ENCODE assay signal across 21 cellular contexts in the genomic region with DNA sequence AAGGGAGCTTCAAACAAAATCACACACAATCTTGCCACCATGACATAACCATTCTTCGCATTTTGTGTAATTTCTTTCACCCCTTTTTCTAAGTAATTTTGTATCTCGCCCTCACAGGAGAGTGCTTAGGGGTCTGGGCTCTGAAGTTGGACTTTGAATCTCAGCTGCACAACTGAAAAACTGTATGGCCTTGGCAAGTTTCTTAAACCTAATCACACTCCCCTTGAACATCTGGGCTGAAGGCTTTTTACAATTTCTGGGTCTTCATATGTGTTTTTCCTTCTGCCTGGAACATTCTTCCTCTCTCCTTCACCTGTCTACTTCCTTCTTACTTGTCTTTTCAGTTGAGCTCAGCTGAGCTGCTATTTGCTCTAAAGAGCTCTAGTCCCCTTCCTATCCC. TPM values are rescaled to one million over a fixed set of nuclear protein-coding genes. Genes with fewer than 3 reads are reported as not detected.
DNase-seq lines count a peak whose midpoint lies in the region; ATAC-seq lines count a peak whose summit lies in the region.
"Had no signal": no experiment of that assay in that cellular context is flagged by ENCODE, and none has a peak within 500 bp of the region (broad histone marks: within the 10 kb centered on the region; RNA-seq: fewer than 3 reads in every experiment).

No MANE protein-coding gene starts in this region.

- H3K4me3 ChIP-seq in CD8-positive, alpha-beta memory T cell (ENCODE audit: low read length) = no peak overlapping the region
- no peak overlapping the region for H3K4me3 ChIP-seq in naive thymus-derived CD4-positive, alpha-beta T cell (ENCODE audit: low read length)
- H3K4me3 ChIP-seq: A549, GM23248, Peyer's patch had no signal

- H3K27me3 Mint-ChIP-seq in activated CD8-positive, alpha-beta memory T cell treated with anti-CD3 and anti-CD28 coated beads, Interleukin-2, amount 10 ng/mL, durations not matched to agents 7 days and 5 days = no peaks in the 10 kb centered on the region
- H3K27me3 Mint-ChIP-seq in CD8-positive, alpha-beta memory T cell = no peaks in the 10 kb centered on the region
- H3K27me3 Mint-ChIP-seq in activated T-helper 2 cell treated with anti-CD3 and anti-CD28 coated beads, Interferon-gamma antibody, Interleukin-2, Interleukin-4, amounts not matched to agents 10 μg/mL and 5 μg/mL and 100 μg/mL, durations not matched to agents 14 hours and 24 hours and 36 hours (ENCODE audit: low read depth) = no peaks in the 10 kb centered on the region
- no peaks in the 10 kb centered on the region for H3K27me3 Mint-ChIP-seq in naive thymus-derived CD4-positive, alpha-beta T cell
- H3K27me3 Mint-ChIP-seq: IgD-negative memory B cell had no signal

- CTCF ChIA-PET in activated CD8-positive, alpha-beta memory T cell treated with anti-CD3 and anti-CD28 coated beads, Interleukin-2, amount 10 ng/mL, durations not matched to agents 7 days and 5 days (lab: Charles Lee) = interaction anchor here (0.8 to 1.3 kb wide), 3 partner anchors 11 to 32 kb away, joined by 3 to 4 read pairs (median 4); no protein-coding TSS in a partner anchor
- CTCF ChIA-PET in CD8-positive, alpha-beta memory T cell (lab: Charles Lee) = interaction anchor here (1.2 to 1.6 kb wide), 3 partner anchors 20 to 192 kb away, joined by 3 to 6 read pairs (median 3); no protein-coding TSS in a partner anchor
- CTCF ChIA-PET in naive thymus-derived CD4-positive, alpha-beta T cell (lab: Charles Lee) = no interaction called here

- H3K4me1 Mint-ChIP-seq in activated CD8-positive, alpha-beta memory T cell treated with anti-CD3 and anti-CD28 coated beads, Interleukin-2, amount 10 ng/mL, durations not matched to agents 7 days and 5 days = peaks cover 44% of the 10 kb centered on the region
- peaks cover 45 to 69% (median 66%) of the 10 kb centered on the region in 3 donors for H3K4me1 Mint-ChIP-seq in CD8-positive, alpha-beta memory T cell
- peaks cover 31% of the 10 kb centered on the region for H3K4me1 Mint-ChIP-seq in activated T-helper 2 cell treated with anti-CD3 and anti-CD28 coated beads, Interferon-gamma antibody, Interleukin-2, Interleukin-4, amounts not matched to agents 10 μg/mL and 5 μg/mL and 100 μg/mL, durations not matched to agents 14 hours and 24 hours and 36 hours (ENCODE audit: low read depth)
- peaks cover 24 to 58% (median 30%) of the 10 kb centered on the region in 7 donors for H3K4me1 Mint-ChIP-seq in naive thymus-derived CD4-positive, alpha-beta T cell

- H3K9me3 ChIP-seq in CD8-positive, alpha-beta memory T cell (ENCODE audit: low read length) = no peaks in the 10 kb centered on the region
- H3K9me3 ChIP-seq in naive thymus-derived CD4-positive, alpha-beta T cell (ENCODE audit: control insufficient read depth in 2 of 3, low read length in 3 of 3) = no peaks in the 10 kb centered on the region
- H3K9me3 ChIP-seq: A549, Peyer's patch had no signal

- H3K27ac ChIP-seq in CD8-positive, alpha-beta memory T cell (ENCODE audit: low read depth, low read length) = no peak overlapping the region
- H3K27ac ChIP-seq in naive thymus-derived CD4-positive, alpha-beta T cell (ENCODE audit: low read depth, low read length) = no peak overlapping the region
- H3K27ac ChIP-seq: A549, C4-2B, GM23248, Peyer's patch had no signal

- no peaks in the 10 kb centered on the region for H3K9me3 Mint-ChIP-seq in activated CD8-positive, alpha-beta memory T cell treated with anti-CD3 and anti-CD28 coated beads, Interleukin-2, amount 10 ng/mL, durations not matched to agents 7 days and 5 days (ENCODE audit: low read depth)
- H3K9me3 Mint-ChIP-seq in CD8-positive, alpha-beta memory T cell = no peaks in the 10 kb centered on the region
- H3K9me3 Mint-ChIP-seq in activated T-helper 2 cell treated with anti-CD3 and anti-CD28 coated beads, Interferon-gamma antibody, Interleukin-2, Interleukin-4, amounts not matched to agents 10 μg/mL and 5 μg/mL and 100 μg/mL, durations not matched to agents 14 hours and 24 hours and 36 hours = no peaks in the 10 kb centered on the region
- H3K9me3 Mint-ChIP-seq in naive thymus-derived CD4-positive, alpha-beta T cell = no peaks in the 10 kb centered on the region
- H3K9me3 Mint-ChIP-seq: IgD-negative memory B cell had no signal

- H3K36me3 ChIP-seq in CD8-positive, alpha-beta memory T cell (ENCODE audit: insufficient read depth, low read length) = peaks cover 66% of the 10 kb centered on the region
- peaks cover 21 to 80% (median 70%) of the 10 kb centered on the region in 3 experiments for H3K36me3 ChIP-seq in naive thymus-derived CD4-positive, alpha-beta T cell (ENCODE audit: control insufficient read depth in 2 of 3, insufficient read depth in 3 of 3, low read length in 3 of 3)

- DNase-seq in activated CD8-positive, alpha-beta memory T cell treated with anti-CD3 and anti-CD28 coated beads, Interleukin-2, amount 10 ng/mL, durations not matched to agents 7 days and 5 days = no peak
- DNase-seq in activated CD8-positive, alpha-beta memory T cell treated with anti-CD3 and anti-CD28 coated beads, Interleukin-2, amount 50 U/mL, for 4 hours = no peak
- no peak for DNase-seq in CD8-positive, alpha-beta memory T cell
- DNase-seq in activated T-helper 2 cell treated with anti-CD3 and anti-CD28 coated beads, Interferon-gamma antibody, Interleukin-2, Interleukin-4, amounts not matched to agents 10 μg/mL and 5 μg/mL and 100 μg/mL, durations not matched to agents 14 hours and 24 hours and 36 hours (ENCODE audit: low spot score) = no peak
- DNase-seq in naive thymus-derived CD4-positive, alpha-beta T cell = no peak
- DNase-seq in COLO829 (ENCODE audit: low spot score) = no peak
- DNase-seq in stimulated activated CD4-positive, alpha-beta T cell treated with anti-CD3 and anti-CD28 coated beads, Interleukin-2, amount 100 ng/mL, for 48 hours = no peak
- DNase-seq: DMS79 treated with DMSO at 0.1 percent for 48 hours, GM23248, NCI-H1417, NCI-H2029, NCI-H2171 treated with DMSO at 0.1 percent for 48 hours, NCI-H82, Peyer's patch had no signal

- ATAC-seq in activated CD8-positive, alpha-beta memory T cell treated with anti-CD3 and anti-CD28 coated beads, Interleukin-2, amount 10 ng/mL, durations not matched to agents 7 days and 5 days = no peak
- ATAC-seq in naive thymus-derived CD4-positive, alpha-beta T cell = no peak
- ATAC-seq in HG03095 (IDR thresholded peaks at IDR 0.05; ENCODE audit: unreplicated experiment) = no peak
- ATAC-seq: A549 had no signal

- peaks cover 24% of the 10 kb centered on the region for H3K4me1 ChIP-seq in CD8-positive, alpha-beta memory T cell (ENCODE audit: insufficient read depth, low read length)
- peaks cover 11 to 23% of the 10 kb centered on the region in 2 donors for H3K4me1 ChIP-seq in naive thymus-derived CD4-positive, alpha-beta T cell (ENCODE audit: control insufficient read depth in 2 of 2, insufficient read depth in 2 of 2, low read length in 2 of 2)
- H3K4me1 ChIP-seq: A549, Peyer's patch had no signal

- POLR2A ChIA-PET in CD8-positive, alpha-beta memory T cell (lab: Charles Lee) = no interaction called here
- POLR2A ChIA-PET in naive thymus-derived CD4-positive, alpha-beta T cell (lab: Charles Lee) = interaction anchor here (1.2 kb wide), 1 partner anchor 10 kb away, joined by 3 read pairs; no protein-coding TSS in a partner anchor

- H3K4me3 Mint-ChIP-seq in activated CD8-positive, alpha-beta memory T cell treated with anti-CD3 and anti-CD28 coated beads, Interleukin-2, amount 10 ng/mL, durations not matched to agents 7 days and 5 days = no peak overlapping the region
- H3K4me3 Mint-ChIP-seq in CD8-positive, alpha-beta memory T cell = no peak overlapping the region
- H3K4me3 Mint-ChIP-seq in activated T-helper 2 cell treated with anti-CD3 and anti-CD28 coated beads, Interferon-gamma antibody, Interleukin-2, Interleukin-4, amounts not matched to agents 10 μg/mL and 5 μg/mL and 100 μg/mL, durations not matched to agents 14 hours and 24 hours and 36 hours (ENCODE audit: low read depth) = no peak overlapping the region
- H3K4me3 Mint-ChIP-seq in naive thymus-derived CD4-positive, alpha-beta T cell = no peak overlapping the region
- H3K4me3 Mint-ChIP-seq: IgD-negative memory B cell had no signal

- no peaks in the 10 kb centered on the region for H3K27me3 ChIP-seq in CD8-positive, alpha-beta memory T cell (ENCODE audit: insufficient read depth, low read length, poor library complexity, severe bottlenecking)
- no peaks in the 10 kb centered on the region for H3K27me3 ChIP-seq in naive thymus-derived CD4-positive, alpha-beta T cell (ENCODE audit: control insufficient read depth in 2 of 2, insufficient read depth in 2 of 2, low read length in 2 of 2)
- H3K27me3 ChIP-seq: Peyer's patch had no signal

- peaks cover 74% of the 10 kb centered on the region for H3K36me3 Mint-ChIP-seq in activated CD8-positive, alpha-beta memory T cell treated with anti-CD3 and anti-CD28 coated beads, Interleukin-2, amount 10 ng/mL, durations not matched to agents 7 days and 5 days
- H3K36me3 Mint-ChIP-seq in CD8-positive, alpha-beta memory T cell = peaks cover 30 to 82% (median 34%) of the 10 kb centered on the region in 3 donors
- H3K36me3 Mint-ChIP-seq in activated T-helper 2 cell treated with anti-CD3 and anti-CD28 coated beads, Interferon-gamma antibody, Interleukin-2, Interleukin-4, amounts not matched to agents 10 μg/mL and 5 μg/mL and 100 μg/mL, durations not matched to agents 14 hours and 24 hours and 36 hours (ENCODE audit: low read depth) = peaks cover 87% of the 10 kb centered on the region
- H3K36me3 Mint-ChIP-seq in naive thymus-derived CD4-positive, alpha-beta T cell = peaks cover 10 to 60% (median 33%) of the 10 kb centered on the region in 5 donors

- intact Hi-C loops in activated T-helper 2 cell treated with anti-CD3 and anti-CD28 coated beads, Interferon-gamma antibody, Interleukin-2, Interleukin-4, amounts not matched to agents 10 μg/mL and 5 μg/mL and 100 μg/mL, durations not matched to agents 14 hours and 24 hours and 36 hours (cut with micrococcal nuclease) = loop anchor here (5.0 to 10.0 kb wide), 2 partner anchors 324 to 507 kb away; no protein-coding TSS in a partner anchor
- intact Hi-C loops in naive thymus-derived CD4-positive, alpha-beta T cell (cut with micrococcal nuclease) = loop anchor here in 1 of 2 donors (2.0 to 10.0 kb wide), 3 partner anchors 20 to 154 kb away; partner anchors contain the start of gene ZC3H13

- peak overlapping the region; percentile 3 for H3K27ac Mint-ChIP-seq in activated CD8-positive, alpha-beta memory T cell treated with anti-CD3 and anti-CD28 coated beads, Interleukin-2, amount 10 ng/mL, durations not matched to agents 7 days and 5 days
- peak overlapping the region in 6 of 8 donors; percentile 20 to 76 (median 69) for H3K27ac Mint-ChIP-seq in CD8-positive, alpha-beta memory T cell
- H3K27ac Mint-ChIP-seq in activated T-helper 2 cell treated with anti-CD3 and anti-CD28 coated beads, Interferon-gamma antibody, Interleukin-2, Interleukin-4, amounts not matched to agents 10 μg/mL and 5 μg/mL and 100 μg/mL, durations not matched to agents 14 hours and 24 hours and 36 hours = peak overlapping the region; percentile 15
- H3K27ac Mint-ChIP-seq in naive thymus-derived CD4-positive, alpha-beta T cell = peak overlapping the region in 8 of 9 donors; percentile 1 to 77 (median 54)

RNA-seq across cellular contexts. Expression of gene CPB2, which starts 24.3 kb away (rescaled TPM):
- not detected for total RNA-seq in activated CD8-positive, alpha-beta memory T cell treated with anti-CD3 and anti-CD28 coated beads, Interleukin-2, amount 10 ng/mL, durations not matched to agents 7 days and 5 days
- not detected for total RNA-seq in CD8-positive, alpha-beta memory T cell
- not detected for polyA plus RNA-seq in CD8-positive, alpha-beta memory T cell
- total RNA-seq in activated T-helper 2 cell treated with anti-CD3 and anti-CD28 coated beads, Interferon-gamma antibody, Interleukin-2, Interleukin-4, amounts not matched to agents 10 μg/mL and 5 μg/mL and 100 μg/mL, durations not matched to agents 14 hours and 24 hours and 36 hours = not detected in 2 replicates
- total RNA-seq in naive thymus-derived CD4-positive, alpha-beta T cell = not detected
- polyA plus RNA-seq in naive thymus-derived CD4-positive, alpha-beta T cell = not detected
- total RNA-seq: GM23248, HT-29, LHCN-M2, NCI-H460, Peyer's patch had no signal

RNA-seq across cellular contexts. Expression of gene LCP1, which starts 52.9 kb away (rescaled TPM):
- 1,000 to 10,000 TPM in 1 of 2 experiments, 100 to 1,000 TPM in 1; 923 to 1,101 TPM for total RNA-seq in activated CD8-positive, alpha-beta memory T cell treated with anti-CD3 and anti-CD28 coated beads, Interleukin-2, amount 10 ng/mL, durations not matched to agents 7 days and 5 days
- total RNA-seq in CD8-positive, alpha-beta memory T cell = 100 to 1,000 TPM; 838 to 869 TPM
- 1,545 TPM for polyA plus RNA-seq in CD8-positive, alpha-beta memory T cell
- total RNA-seq in activated T-helper 2 cell treated with anti-CD3 and anti-CD28 coated beads, Interferon-gamma antibody, Interleukin-2, Interleukin-4, amounts not matched to agents 10 μg/mL and 5 μg/mL and 100 μg/mL, durations not matched to agents 14 hours and 24 hours and 36 hours = 738 and 741 TPM in 2 replicates
- 100 to 1,000 TPM; 293 to 989 (median 355) TPM for total RNA-seq in naive thymus-derived CD4-positive, alpha-beta T cell
- polyA plus RNA-seq in naive thymus-derived CD4-positive, alpha-beta T cell = 100 to 1,000 TPM; 764 to 902 TPM
- total RNA-seq: GM23248, HT-29, LHCN-M2 had no signal

Comparison
In these comparisons a context has a peak if more than half of its experiments do, and no peak if none do; other contexts are left out.
1. H3K27ac Mint-ChIP-seq: peak in every context shown above with its lines; median percentile 69 in CD8-positive, alpha-beta memory T cell; 54 in naive thymus-derived CD4-positive, alpha-beta T cell; 15 in activated T-helper 2 cell treated with anti-CD3 and anti-CD28 coated beads, Interferon-gamma antibody, Interleukin-2, Interleukin-4, amounts not matched to agents 10 μg/mL and 5 μg/mL and 100 μg/mL, durations not matched to agents 14 hours and 24 hours and 36 hours; 3 in activated CD8-positive, alpha-beta memory T cell treated with anti-CD3 and anti-CD28 coated beads, Interleukin-2, amount 10 ng/mL, durations not matched to agents 7 days and 5 days.